19 cellular contexts compared by ENCODE assay signal in genomic region chr4:113173865-113174264, GRCh38.
"Had no signal": no experiment of that assay in that cellular context is flagged by ENCODE, and none has a peak within 500 bp of the region (broad histone marks: within the 10 kb centered on the region; RNA-seq: fewer than 3 reads in every experiment).

No MANE protein-coding gene starts in this region.

- H3K9me3 Mint-ChIP-seq: activated CD8-positive, alpha-beta T cell treated with anti-CD3 and anti-CD28 coated beads for 36 hours; activated naive CD8-positive, alpha-beta T cell treated with anti-CD3 and anti-CD28 coated beads for 36 hours; nephron; T-helper 1 cell treated with Interleukin-12 subunit alpha and Interleukin-12 subunit beta and Interleukin-4 antibody, amounts not matched to agents 30 μg/mL and 1 μg/mL, for 36 hours had no signal

- H3K27ac Mint-ChIP-seq: activated CD8-positive, alpha-beta T cell treated with anti-CD3 and anti-CD28 coated beads for 36 hours; activated naive CD8-positive, alpha-beta T cell treated with anti-CD3 and anti-CD28 coated beads for 36 hours; T-helper 1 cell treated with Interleukin-12 subunit alpha and Interleukin-12 subunit beta and Interleukin-4 antibody, amounts not matched to agents 30 μg/mL and 1 μg/mL, for 36 hours had no signal

- H3K27me3 ChIP-seq: body of pancreas, right lobe of liver, stomach, testis, upper lobe of left lung had no signal

- H3K4me3 ChIP-seq: body of pancreas, coronary artery, psoas muscle, right lobe of liver, stomach, testis, upper lobe of left lung had no signal

- DNase-seq: activated CD4-positive, alpha-beta T cell treated with anti-CD3 and anti-CD28 coated beads for 4 hours; activated CD8-positive, alpha-beta memory T cell treated with anti-CD3 and anti-CD28 coated beads, Interleukin-2, amount 50 U/mL, for 4 hours; activated CD8-positive, alpha-beta T cell treated with anti-CD3 and anti-CD28 coated beads for 36 hours; activated naive CD8-positive, alpha-beta T cell treated with anti-CD3 and anti-CD28 coated beads for 36 hours; activated T-cell treated with anti-CD3 and anti-CD28 coated beads, Interleukin-2, amount 50 U/mL, for 48 hours; amygdala; body of pancreas; central memory CD4-positive, alpha-beta T cell; foreskin fibroblast; kidney glomerular epithelial cell; psoas muscle; right lobe of liver; stomach; testis; upper lobe of left lung; WERI-Rb-1 had no signal

- H3K27ac ChIP-seq: body of pancreas, coronary artery, psoas muscle, right lobe of liver, stomach, testis, upper lobe of left lung, WERI-Rb-1 had no signal

- ATAC-seq: activated CD8-positive, alpha-beta T cell treated with anti-CD3 and anti-CD28 coated beads for 36 hours; body of pancreas; right lobe of liver had no signal

- H3K4me1 Mint-ChIP-seq: activated naive CD8-positive, alpha-beta T cell treated with anti-CD3 and anti-CD28 coated beads for 36 hours had no signal

- H3K36me3 Mint-ChIP-seq: activated naive CD8-positive, alpha-beta T cell treated with anti-CD3 and anti-CD28 coated beads for 36 hours had no signal

- H3K36me3 ChIP-seq: right lobe of liver, stomach, upper lobe of left lung, WERI-Rb-1 had no signal

- H3K4me1 ChIP-seq: body of pancreas, right lobe of liver, testis, upper lobe of left lung had no signal

- H3K9me3 ChIP-seq: body of pancreas, psoas muscle, right lobe of liver, stomach, testis, upper lobe of left lung had no signal

- H3K4me3 Mint-ChIP-seq: activated CD8-positive, alpha-beta T cell treated with anti-CD3 and anti-CD28 coated beads for 36 hours; activated naive CD8-positive, alpha-beta T cell treated with anti-CD3 and anti-CD28 coated beads for 36 hours; nephron; T-helper 1 cell treated with Interleukin-12 subunit alpha and Interleukin-12 subunit beta and Interleukin-4 antibody, amounts not matched to agents 30 μg/mL and 1 μg/mL, for 36 hours had no signal
